ENCODE assay signal across 17 cellular contexts in genomic region chr20:61900376-61901293, GRCh38.
A peak's percentile ranks its signal among the peaks of the same experiment; 100 is the strongest.
DNase-seq lines count a peak whose midpoint lies in the region; ATAC-seq, FAIRE-seq and TF ChIP-seq lines count a peak whose summit lies in the region.
"Had no signal": no experiment of that assay in that cellular context is flagged by ENCODE, and none has a peak within 500 bp of the region (broad histone marks: within the 10 kb centered on the region; RNA-seq: fewer than 3 reads in every experiment).

No MANE protein-coding gene starts in this region.

- POLR2A ChIA-PET in CD4-positive, alpha-beta T cell (lab: Charles Lee) = no interaction called here

- FAIRE-seq in HTR-8/SVneo (lab: Jason Lieb, UNC) = peak; percentile 54
- FAIRE-seq: G401.6, GM12892, GM18507 had no signal

- no peaks in the 10 kb centered on the region for H3K4me1 ChIP-seq in right atrium auricular region
- no peaks in the 10 kb centered on the region for H3K4me1 ChIP-seq in lower lobe of right lung
- peaks cover 2 to 16% (median 9%) of the 10 kb centered on the region in 6 donors for H3K4me1 ChIP-seq in spleen
- no peaks in the 10 kb centered on the region for H3K4me1 ChIP-seq in gastroesophageal sphincter

- peaks cover 4% of the 10 kb centered on the region for H3K27me3 Mint-ChIP-seq in CD4-positive, alpha-beta T cell

- CTCF ChIA-PET in CD4-positive, alpha-beta T cell (lab: Charles Lee) = no interaction called here

- no peak overlapping the region for H3K27ac Mint-ChIP-seq in CD4-positive, alpha-beta T cell
- H3K27ac Mint-ChIP-seq: B cell; CD8-positive, alpha-beta memory T cell had no signal

- WGBS in spleen, 5 donors = 55 to 66% (median 61%) methylated on average over 16 to 21 of the region's 21 CpGs
- 42 to 47% methylated on average over 4 to 6 of the region's 21 CpGs for WGBS in gastroesophageal sphincter (ENCODE audit: low coverage in 1 of 2), 2 donors

- no peaks in the 10 kb centered on the region for H3K9me3 Mint-ChIP-seq in CD4-positive, alpha-beta T cell
- H3K9me3 Mint-ChIP-seq: CD8-positive, alpha-beta memory T cell had no signal

- no peak overlapping the region for H3K4me3 Mint-ChIP-seq in CD4-positive, alpha-beta T cell
- H3K4me3 Mint-ChIP-seq: B cell; CD8-positive, alpha-beta memory T cell had no signal

- H3K9me3 ChIP-seq in right atrium auricular region (no peaks in the 10 kb centered on the region), lower lobe of right lung (no peaks in the 10 kb centered on the region), spleen (no peaks in the 10 kb centered on the region), gastroesophageal sphincter (no peaks in the 10 kb centered on the region)
- H3K9me3 ChIP-seq in CD4-positive, alpha-beta T cell (ENCODE audit: control insufficient read depth, low read length) = no peaks in the 10 kb centered on the region
- H3K9me3 ChIP-seq: BLaER1 treated with 17β-estradiol and CSF1 and Interleukin-3, amounts not matched to agents 10 nM and 100 nM had no signal

- H3K4me3 ChIP-seq in right atrium auricular region (no peak overlapping the region), lower lobe of right lung (no peak overlapping the region), spleen (no peak overlapping the region), gastroesophageal sphincter (no peak overlapping the region)
- H3K4me3 ChIP-seq: BLaER1 treated with 17β-estradiol and CSF1 and Interleukin-3, amounts not matched to agents 10 nM and 100 nM; GM23248 had no signal

- TF ChIP-seq POLR2A in spleen (IDR thresholded peaks at IDR 0.05) (no peak), gastroesophageal sphincter (IDR thresholded peaks at IDR 0.05) (no peak)

- no peaks in the 10 kb centered on the region for H3K27me3 ChIP-seq in right atrium auricular region
- H3K27me3 ChIP-seq in lower lobe of right lung (ENCODE audit: low read depth) = peaks cover 42% of the 10 kb centered on the region
- peaks cover 0 to 38% (median 0%) of the 10 kb centered on the region in 7 donors for H3K27me3 ChIP-seq in spleen (replicated peaks in 1 of 7)
- peaks cover 69% of the 10 kb centered on the region for H3K27me3 ChIP-seq in gastroesophageal sphincter
- H3K27me3 ChIP-seq in CD4-positive, alpha-beta T cell (ENCODE audit: control insufficient read depth, insufficient read depth, low read length) = no peaks in the 10 kb centered on the region
- H3K27me3 ChIP-seq: BLaER1 treated with 17β-estradiol and CSF1 and Interleukin-3, amounts not matched to agents 10 nM and 100 nM had no signal

- TF ChIP-seq CTCF in right atrium auricular region (IDR thresholded peaks at IDR 0.05) = no peak
- TF ChIP-seq CTCF in lower lobe of right lung (IDR thresholded peaks at IDR 0.05) = no peak
- TF ChIP-seq CTCF in spleen (IDR thresholded peaks at IDR 0.05 in 8 of 11, conservative IDR thresholded peaks at IDR 0.05 in 3 of 11) = no peak
- TF ChIP-seq CTCF in gastroesophageal sphincter (IDR thresholded peaks at IDR 0.05) = no peak
- no peak for TF ChIP-seq CTCF in CD4-positive, alpha-beta T cell (IDR thresholded peaks at IDR 0.05)

- peak; percentile 18 for DNase-seq in left ventricle myocardium superior
- no peak for DNase-seq in right atrium auricular region (ENCODE audit: low spot score)
- no peak for DNase-seq in HTR-8/SVneo (ENCODE audit: insufficient read length, low spot score)
- DNase-seq in lower lobe of right lung = peak; percentile 35
- peak; percentile 28 for DNase-seq in spleen
- no peak for DNase-seq in CD4-positive, alpha-beta T cell
- DNase-seq: COR-L47, DMS 273 treated with DMSO at 0.1 percent for 48 hours, GM23248, HCEC 1CT had no signal

- H3K36me3 Mint-ChIP-seq in CD4-positive, alpha-beta T cell (ENCODE audit: low read depth) = no peaks in the 10 kb centered on the region
- H3K36me3 Mint-ChIP-seq: CD8-positive, alpha-beta memory T cell had no signal

- intact Hi-C loops in left ventricle myocardium superior (cut with micrococcal nuclease) (no loop called here), lower lobe of right lung (cut with DNase I) (no loop called here), spleen (cut with DNase I; ENCODE audit: low total_unique reads) (no loop called here)
- intact Hi-C loops in CD4-positive, alpha-beta T cell (cut with DNase I, micrococcal nuclease) = no loop called here

- no peaks in the 10 kb centered on the region for H3K4me1 Mint-ChIP-seq in CD4-positive, alpha-beta T cell (ENCODE audit: low read depth)
- H3K4me1 Mint-ChIP-seq: B cell; CD8-positive, alpha-beta memory T cell had no signal

- H3K27ac ChIP-seq in right atrium auricular region (no peak overlapping the region), lower lobe of right lung (no peak overlapping the region), spleen (no peak overlapping the region), gastroesophageal sphincter (no peak overlapping the region)
- H3K27ac ChIP-seq in CD4-positive, alpha-beta T cell (ENCODE audit: low read depth, low read length) = no peak overlapping the region
- H3K27ac ChIP-seq: BLaER1 treated with 17β-estradiol and CSF1 and Interleukin-3, amounts not matched to agents 10 nM and 100 nM; GM23248 had no signal

- ATAC-seq in left ventricle myocardium superior (no peak), lower lobe of right lung (no peak), gastroesophageal sphincter (no peak)
- no peak for ATAC-seq in CD4-positive, alpha-beta T cell (ENCODE audit: poor library complexity)

- H3K36me3 ChIP-seq in right atrium auricular region (no peaks in the 10 kb centered on the region), lower lobe of right lung (no peaks in the 10 kb centered on the region), spleen (no peaks in the 10 kb centered on the region), gastroesophageal sphincter (no peaks in the 10 kb centered on the region)
- H3K36me3 ChIP-seq: BLaER1 treated with 17β-estradiol and CSF1 and Interleukin-3, amounts not matched to agents 10 nM and 100 nM had no signal

- no peak for TF ChIP-seq EP300 in gastroesophageal sphincter (IDR thresholded peaks at IDR 0.05)

Comparison
In these comparisons a context has a peak if more than half of its experiments do, and no peak if none do; other contexts are left out.
1. DNase-seq: peak in left ventricle myocardium superior (single experiment), lower lobe of right lung (single experiment) and spleen (single experiment); none in right atrium auricular region (single experiment), HTR-8/SVneo (single experiment) and CD4-positive, alpha-beta T cell (0 of 10).